In the genomic region with DNA sequence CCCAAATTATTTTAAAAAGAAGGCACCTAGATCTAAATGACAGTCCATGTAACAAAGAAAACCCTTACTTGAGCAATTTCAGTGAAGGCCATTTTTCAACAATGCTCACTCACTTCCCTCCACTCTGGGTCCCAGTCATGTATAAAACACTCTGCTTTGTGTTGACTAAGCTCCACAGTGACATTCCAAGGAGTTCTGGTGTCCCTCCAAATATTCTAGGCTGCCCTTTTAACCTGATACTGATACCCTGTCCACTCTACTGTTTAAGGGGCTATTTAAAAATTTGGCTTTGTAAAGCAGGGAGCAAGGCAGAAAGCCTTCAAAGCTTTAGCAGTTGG, we compare ENCODE assay signal across 10 cellular contexts.
A peak's percentile ranks its signal among the peaks of the same experiment; 100 is the strongest.
DNase-seq lines count a peak whose midpoint lies in the region; ATAC-seq, FAIRE-seq and TF ChIP-seq lines count a peak whose summit lies in the region.
"Had no signal": no experiment of that assay in that cellular context is flagged by ENCODE, and none has a peak within 500 bp of the region (broad histone marks: within the 10 kb centered on the region; RNA-seq: fewer than 3 reads in every experiment).

No MANE protein-coding gene starts in this region.

- peaks cover 6% of the 10 kb centered on the region for H3K4me1 Mint-ChIP-seq in GM23338

- peaks cover 4% of the 10 kb centered on the region; the same call in 1 of the 2 replicates for H3K4me1 ChIP-seq in DND-41 (ENCODE audit: insufficient read depth, low read length)
- no peaks in the 10 kb centered on the region for H3K4me1 ChIP-seq in GM23338 (ENCODE audit: insufficient read depth)
- peaks cover 65% of the 10 kb centered on the region for H3K4me1 ChIP-seq in KMS-11 (ENCODE audit: low read depth, poor library complexity, severe bottlenecking)
- peaks cover 9 to 25% of the 10 kb centered on the region in 2 donors for H3K4me1 ChIP-seq in kidney (ENCODE audit: control insufficient read depth in 1 of 2, insufficient read depth in 1 of 2, low read depth in 1 of 2, low read length in 2 of 2)
- peaks cover 3% of the 10 kb centered on the region for H3K4me1 ChIP-seq in BE2C
- no peaks in the 10 kb centered on the region for H3K4me1 ChIP-seq in HAP-1

- H3F3A ChIP-seq in GM23338 (replicated peaks; ENCODE audit: low read depth), result no peaks in the 10 kb centered on the region

- H3K4me3 ChIP-seq in DND-41 (ENCODE audit: low read depth in 1 of 2, low read length in 2 of 2) (no peak overlapping the region), GM23338 (no peak overlapping the region), KMS-11 (IDR thresholded peaks at IDR 0.05; ENCODE audit: insufficient read depth, low read depth, low read length) (peak overlapping the region; percentile 38), kidney (ENCODE audit: low read length in 2 of 2) (no peak overlapping the region), BE2C (ENCODE audit: low read depth, low read length) (no peak overlapping the region), HAP-1 (no peak overlapping the region)
- H3K4me3 ChIP-seq: MG63 had no signal

- H2AFZ ChIP-seq in DND-41 (ENCODE audit: low read depth, low read length) (no peak overlapping the region), GM23338 (no peak overlapping the region), KMS-11 (ENCODE audit: low read depth) (peak overlapping the region; percentile 82)

- H3K4me2 ChIP-seq in DND-41 (ENCODE audit: insufficient read depth, low read length), result no peak overlapping the region
- H3K4me2 ChIP-seq in GM23338, result no peak overlapping the region
- peak overlapping the region; percentile 61 for H3K4me2 ChIP-seq in KMS-11

- TF ChIP-seq CTCF in DND-41 (IDR thresholded peaks at IDR 0.05; ENCODE audit: borderline replicate concordance, extremely low read depth, low read length, poor library complexity, severe bottlenecking) (no peak), GM23338 (conservative IDR thresholded peaks at IDR 0.05; ENCODE audit: low read depth in 2 of 2) (no peak), KMS-11 (conservative IDR thresholded peaks at IDR 0.05; ENCODE audit: low read depth, low read length) (no peak), kidney (IDR thresholded peaks at IDR 0.05; ENCODE audit: borderline replicate concordance, extremely low read depth, insufficient read depth) (no peak), BE2C (IDR thresholded peaks at IDR 0.05; ENCODE audit: low read depth, low read length) (no peak)

- DNase-seq in DND-41, result no peak
- no peak for DNase-seq in GM23338 (ENCODE audit: low spot score)
- DNase-seq in kidney, result no peak
- DNase-seq in amygdala (lab: John Stamatoyannopoulos, UW), result no peak
- DNase-seq in urothelium cell line (ENCODE audit: low spot score), result no peak
- DNase-seq in BE2C, result no peak
- no peak for DNase-seq in HAP-1 (ENCODE audit: low spot score in 2 of 2)

- H3K36me3 ChIP-seq in DND-41 (ENCODE audit: insufficient read depth, low read length) (no peaks in the 10 kb centered on the region), GM23338 (ENCODE audit: insufficient read depth) (no peaks in the 10 kb centered on the region), KMS-11 (ENCODE audit: insufficient read depth) (no peaks in the 10 kb centered on the region), kidney (ENCODE audit: control insufficient read depth in 1 of 2, insufficient read depth in 2 of 2, low read length in 2 of 2) (peaks cover 0 to 2% of the 10 kb centered on the region in 2 donors), BE2C (no peaks in the 10 kb centered on the region), HAP-1 (replicated peaks) (no peaks in the 10 kb centered on the region)

- H3K9me2 ChIP-seq in GM23338 (ENCODE audit: insufficient read depth), result no peaks in the 10 kb centered on the region

- no peak for ATAC-seq in DND-41 (ENCODE audit: insufficient read depth, low read depth)
- no peak for ATAC-seq in GM23338

- no peaks in the 10 kb centered on the region for H3K9me3 Mint-ChIP-seq in GM23338
- H3K9me3 Mint-ChIP-seq: activated T-cell treated with anti-CD3 and anti-CD28 coated beads, Interleukin-2, amount 50 U/mL, for 4 hours had no signal

- H3K9ac ChIP-seq in DND-41 (ENCODE audit: low read depth, low read length) (no peak overlapping the region), KMS-11 (peak overlapping the region; percentile 65), kidney (ENCODE audit: low read length in 2 of 2) (peak overlapping the region in 1 of 2 donors; percentile 17)

- H3K9me3 ChIP-seq in DND-41 (ENCODE audit: insufficient read depth, low read length, severe bottlenecking), result no peaks in the 10 kb centered on the region
- no peaks in the 10 kb centered on the region for H3K9me3 ChIP-seq in kidney (ENCODE audit: control insufficient read depth in 1 of 2, low read length in 2 of 2)
- no peaks in the 10 kb centered on the region for H3K9me3 ChIP-seq in BE2C
- H3K9me3 ChIP-seq in HAP-1, result no peaks in the 10 kb centered on the region
- H3K9me3 ChIP-seq: MG63 had no signal

- H3K27me3 Mint-ChIP-seq in GM23338 (ENCODE audit: insufficient read depth, low read depth, poor library complexity), result no peaks in the 10 kb centered on the region

- H3K79me2 ChIP-seq in DND-41 (ENCODE audit: insufficient read depth, low read length), result no peaks in the 10 kb centered on the region
- H3K79me2 ChIP-seq in GM23338 (replicated peaks; ENCODE audit: insufficient read depth), result no peaks in the 10 kb centered on the region
- H3K79me2 ChIP-seq in KMS-11 (ENCODE audit: insufficient read depth, low read depth), result no peaks in the 10 kb centered on the region

- in situ Hi-C loops in HAP-1 (cut with MboI; ENCODE audit: low sequenced_read_pairs), result loop anchor here (5.0 to 10.0 kb wide), 4 partner anchors 85 to 355 kb away; no protein-coding TSS in a partner anchor

- H3K27ac ChIP-seq in DND-41 (ENCODE audit: low read length) (0 out of 2 replicates have a peak overlapping the region, but pooled peaks have one; percentile 32), GM23338 (ENCODE audit: low read depth) (no peak overlapping the region), KMS-11 (peak overlapping the region; percentile 97), kidney (ENCODE audit: low read depth in 2 of 2, low read length in 2 of 2) (peak overlapping the region; percentile 78 to 83)

- 0 out of 2 replicates have a peak overlapping the region, but pooled peaks have one; percentile 42 for H3K27ac Mint-ChIP-seq in GM23338

- H4K20me1 ChIP-seq in DND-41 (ENCODE audit: insufficient read depth, low read length) (no peaks in the 10 kb centered on the region), GM23338 (replicated peaks; ENCODE audit: insufficient read depth) (no peaks in the 10 kb centered on the region; the same call in 1 of the 2 replicates), KMS-11 (ENCODE audit: insufficient read depth) (no peaks in the 10 kb centered on the region)

- H3K36me3 Mint-ChIP-seq in GM23338 (ENCODE audit: low read depth), result no peaks in the 10 kb centered on the region; the same call in 2 of the 3 replicates

- intact Hi-C loops in kidney (cut with DNase I), result loop anchor here (10.0 kb wide), 3 partner anchors 75 to 355 kb away; partner anchors contain the start of gene GADD45A

- peaks cover 26% of the 10 kb centered on the region for H3K27me3 ChIP-seq in DND-41 (ENCODE audit: insufficient read depth, low read length, poor library complexity)
- no peaks in the 10 kb centered on the region for H3K27me3 ChIP-seq in GM23338 (ENCODE audit: insufficient read depth)
- no peaks in the 10 kb centered on the region for H3K27me3 ChIP-seq in KMS-11 (ENCODE audit: insufficient read depth, low read depth)
- H3K27me3 ChIP-seq in BE2C, result no peaks in the 10 kb centered on the region
- H3K27me3 ChIP-seq in HAP-1 (ENCODE audit: low read depth), result no peaks in the 10 kb centered on the region
- H3K27me3 ChIP-seq: MG63 had no signal

- no peak overlapping the region for H3K4me3 Mint-ChIP-seq in GM23338
- H3K4me3 Mint-ChIP-seq: activated T-cell treated with anti-CD3 and anti-CD28 coated beads, Interleukin-2, amount 50 U/mL, for 4 hours had no signal

- FAIRE-seq in kidney (lab: Jason Lieb, UNC) (no peak), urothelium cell line (lab: Jason Lieb, UNC) (no peak)

TF ChIP-seq in GM23338, 12 proteins besides CTCF, POLR2A, EP300 and RAD21 (continues in another document):
- TF ChIP-seq ZNF331 (CRISPR knock-in tag; IDR thresholded peaks at IDR 0.05; ENCODE audit: low read depth), result no peak
- TF ChIP-seq STAT1 (IDR thresholded peaks at IDR 0.05; ENCODE audit: unreplicated experiment), result no peak
- TF ChIP-seq REST (IDR thresholded peaks at IDR 0.05; ENCODE audit: unreplicated experiment), result no peak
